8 cellular contexts compared by ENCODE assay signal in genomic region chr1:161725888-161726630, GRCh38. TPM values are rescaled to one million over a fixed set of nuclear protein-coding genes. Genes with fewer than 3 reads are reported as not detected.
DNase-seq lines count a peak whose midpoint lies in the region; ATAC-seq and TF ChIP-seq lines count a peak whose summit lies in the region.

No MANE protein-coding gene starts in this region.

- POLR2A ChIA-PET in activated CD4-positive, alpha-beta memory T cell treated with anti-CD3 and anti-CD28 coated beads for 36 hours (lab: Charles Lee), result interaction anchor here (1.7 kb wide), 1 partner anchor 23 kb away, joined by 6 read pairs; the partner anchor contains the start of gene DUSP12

- peaks cover 5% of the 10 kb centered on the region for H3K4me1 ChIP-seq in endodermal cell (ENCODE audit: control insufficient read depth, insufficient read depth, low read length)
- H3K4me1 ChIP-seq in mesodermal cell (ENCODE audit: control insufficient read depth, insufficient read depth, low read length, poor library complexity, severe bottlenecking), result peaks cover 14% of the 10 kb centered on the region

- no peak overlapping the region for H3K27ac ChIP-seq in endodermal cell (ENCODE audit: low read depth, low read length)
- H3K27ac ChIP-seq in mesodermal cell (ENCODE audit: low read depth, low read length, severe bottlenecking), result peak overlapping the region; percentile 66

- H3K9me3 ChIP-seq in endodermal cell (ENCODE audit: control insufficient read depth, low read length) (no peaks in the 10 kb centered on the region), mesodermal cell (ENCODE audit: control insufficient read depth, low read length) (no peaks in the 10 kb centered on the region)

- H3K27ac Mint-ChIP-seq in activated CD4-positive, alpha-beta memory T cell treated with anti-CD3 and anti-CD28 coated beads for 36 hours, result peak overlapping the region; percentile 26
- peak overlapping the region; percentile 44 for H3K27ac Mint-ChIP-seq in endodermal cell

- H3K36me3 Mint-ChIP-seq in activated CD4-positive, alpha-beta memory T cell treated with anti-CD3 and anti-CD28 coated beads for 36 hours, result no peaks in the 10 kb centered on the region
- H3K36me3 Mint-ChIP-seq in endodermal cell (ENCODE audit: low read depth), result no peaks in the 10 kb centered on the region

- peak overlapping the region; percentile 74 for H3K4me3 Mint-ChIP-seq in activated CD4-positive, alpha-beta memory T cell treated with anti-CD3 and anti-CD28 coated beads for 36 hours
- peak overlapping the region; percentile 69 for H3K4me3 Mint-ChIP-seq in endodermal cell

- H3K27me3 ChIP-seq in endodermal cell (ENCODE audit: control insufficient read depth, insufficient read depth, low read length, poor library complexity, severe bottlenecking), result peaks cover 82% of the 10 kb centered on the region

- peaks cover 26% of the 10 kb centered on the region for H3K27me3 Mint-ChIP-seq in activated CD4-positive, alpha-beta memory T cell treated with anti-CD3 and anti-CD28 coated beads for 36 hours
- peaks cover 87% of the 10 kb centered on the region for H3K27me3 Mint-ChIP-seq in endodermal cell (ENCODE audit: insufficient read depth)

- H3K9ac ChIP-seq in endodermal cell (ENCODE audit: extremely low read depth, low read length, poor library complexity, severe bottlenecking), result peak overlapping the region; percentile 38

- TF ChIP-seq CTCF in HFF-Myc (IDR thresholded peaks at IDR 0.05; ENCODE audit: low read depth, low read length, missing control alignments) (peak; percentile 35), endodermal cell (conservative IDR thresholded peaks at IDR 0.05) (peak; percentile 70)

- H3K4me1 Mint-ChIP-seq in activated CD4-positive, alpha-beta memory T cell treated with anti-CD3 and anti-CD28 coated beads for 36 hours (ENCODE audit: low read depth), result peaks cover 50% of the 10 kb centered on the region
- peaks cover 16% of the 10 kb centered on the region for H3K4me1 Mint-ChIP-seq in endodermal cell

- H3K9me3 Mint-ChIP-seq in activated CD4-positive, alpha-beta memory T cell treated with anti-CD3 and anti-CD28 coated beads for 36 hours, result no peaks in the 10 kb centered on the region
- H3K9me3 Mint-ChIP-seq in endodermal cell, result no peaks in the 10 kb centered on the region

- H3K36me3 ChIP-seq in endodermal cell (ENCODE audit: control insufficient read depth, insufficient read depth, low read length) (no peaks in the 10 kb centered on the region), mesodermal cell (ENCODE audit: control insufficient read depth, insufficient read depth, low read length) (no peaks in the 10 kb centered on the region)

- H3K4me3 ChIP-seq in GM08714 (ENCODE audit: low read length) (peak overlapping the region; percentile 77), HFF-Myc (replicated peaks; ENCODE audit: low read depth, low read length) (peak overlapping the region; percentile 76), endodermal cell (ENCODE audit: low read length) (peak overlapping the region; percentile 87), mesodermal cell (ENCODE audit: extremely low read depth, insufficient read depth, low read length, poor library complexity, severe bottlenecking) (peak overlapping the region; percentile 70)

- no peak for DNase-seq in HFF-Myc (ENCODE audit: extremely low read depth, low read depth)
- DNase-seq in NCI-H2227 (lab: John Stamatoyannopoulos, UW; ENCODE audit: unreplicated experiment), result peak; percentile 58
- DNase-seq in activated CD4-positive, alpha-beta memory T cell treated with anti-CD3 and anti-CD28 coated beads for 36 hours, result peak; percentile 39
- DNase-seq in endodermal cell, result peak; percentile 86
- peak; percentile 19 for DNase-seq in stromal cell of bone marrow (ENCODE audit: low read depth)

- CTCF ChIA-PET in activated CD4-positive, alpha-beta memory T cell treated with anti-CD3 and anti-CD28 coated beads for 36 hours (lab: Charles Lee), result interaction anchor here (1.0 to 3.1 kb wide), 9 partner anchors 10 to 242 kb away, joined by 3 to 13 read pairs (median 4); no protein-coding TSS in a partner anchor

- no peak for ATAC-seq in HG03097 (IDR thresholded peaks at IDR 0.05; ENCODE audit: low FRiP score, unreplicated experiment)

- WGBS in endodermal cell (ENCODE audit: insufficient coverage in 1 of 2, insufficient read length in 1 of 2), 2 experiments, result 1 to 4% methylated on average over 20 to 43 of the region's 43 CpGs
- 3% methylated on average over 37 to 39 of the region's 43 CpGs for WGBS in mesodermal cell (ENCODE audit: insufficient coverage in 2 of 2), 2 experiments

- intact Hi-C loops in activated CD4-positive, alpha-beta memory T cell treated with anti-CD3 and anti-CD28 coated beads for 36 hours (cut with micrococcal nuclease), result loop anchor here (2.0 kb wide), 2 partner anchors 19 kb away; partner anchors contain the start of gene FCRLA

RNA-seq across cellular contexts. Expression of gene FCRLB, which starts 4.7 kb away (rescaled TPM):
- total RNA-seq in activated CD4-positive, alpha-beta memory T cell treated with anti-CD3 and anti-CD28 coated beads for 36 hours, result not detected
- total RNA-seq in endodermal cell, result under 1 TPM; 0.22 to 0.51 TPM
- polyA plus RNA-seq in endodermal cell (2013, experiment 1 of 2), result not detected
- not detected for polyA plus RNA-seq in endodermal cell (2013, experiment 2 of 2)
- polyA plus RNA-seq in mesodermal cell (2013, experiment 1 of 2), result 0.66 TPM
- polyA plus RNA-seq in mesodermal cell (2013, experiment 2 of 2), result 0.56 TPM

RNA-seq across cellular contexts. Expression of gene FCRLA, which starts 19.0 kb away (rescaled TPM):
- not detected for total RNA-seq in activated CD4-positive, alpha-beta memory T cell treated with anti-CD3 and anti-CD28 coated beads for 36 hours
- not detected for total RNA-seq in endodermal cell
- not detected for polyA plus RNA-seq in endodermal cell (2013, experiment 1 of 2)
- polyA plus RNA-seq in endodermal cell (2013, experiment 2 of 2), result not detected
- polyA plus RNA-seq in mesodermal cell (2013, experiment 1 of 2), result 0.52 TPM
- 0.66 TPM for polyA plus RNA-seq in mesodermal cell (2013, experiment 2 of 2)

RNA-seq across cellular contexts. Expression of gene DUSP12, which starts 23.5 kb away (rescaled TPM):
- 10 to 100 TPM; 25.9 to 28.5 TPM for total RNA-seq in activated CD4-positive, alpha-beta memory T cell treated with anti-CD3 and anti-CD28 coated beads for 36 hours
- total RNA-seq in endodermal cell, result 10 to 100 TPM; 26.2 to 28.9 TPM
- 38.1 TPM for polyA plus RNA-seq in endodermal cell (2013, experiment 1 of 2)
- 33.2 TPM for polyA plus RNA-seq in endodermal cell (2013, experiment 2 of 2)
- 32.2 TPM for polyA plus RNA-seq in mesodermal cell (2013, experiment 1 of 2)
- polyA plus RNA-seq in mesodermal cell (2013, experiment 2 of 2), result 32.4 TPM

RNA-seq across cellular contexts. Expression of gene ATF6, which starts 40.1 kb away (rescaled TPM):
- 10 to 100 TPM; 20.8 to 23.0 TPM for total RNA-seq in activated CD4-positive, alpha-beta memory T cell treated with anti-CD3 and anti-CD28 coated beads for 36 hours
- 10 to 100 TPM; 14.4 to 19.8 TPM for total RNA-seq in endodermal cell
- polyA plus RNA-seq in endodermal cell (2013, experiment 1 of 2), result 20.1 TPM
- 20.4 TPM for polyA plus RNA-seq in endodermal cell (2013, experiment 2 of 2)
- polyA plus RNA-seq in mesodermal cell (2013, experiment 1 of 2), result 25.8 TPM
- 23.7 TPM for polyA plus RNA-seq in mesodermal cell (2013, experiment 2 of 2)
